1 cellular context compared by ENCODE assay signal in genomic region chr18:13451208-13451530, GRCh38.
TF ChIP-seq lines count a peak whose summit lies in the region.

No MANE protein-coding gene starts in this region.

TF ChIP-seq in A549, 52 proteins besides CTCF, POLR2A, EP300 and RAD21 (continued from another document):
- no peak for TF ChIP-seq PBX3 (IDR thresholded peaks at IDR 0.05)
